ENCODE assay signal across 8 cellular contexts in genomic region chr11:119334173-119334930, GRCh38. TPM values are rescaled to one million over a fixed set of nuclear protein-coding genes. Genes with fewer than 3 reads are reported as not detected.
DNase-seq lines count a peak whose midpoint lies in the region; ATAC-seq and FAIRE-seq lines count a peak whose summit lies in the region.

Gene RNF26 (plus strand): TSS chr11:119334527. CDS start chr11:119335123, 596 bp downstream.

- H3K4me3 Mint-ChIP-seq in activated CD8-positive, alpha-beta memory T cell treated with anti-CD3 and anti-CD28 coated beads, Interleukin-2, amount 10 ng/mL, durations not matched to agents 7 days and 5 days = peak within 1 kb of the TSS; percentile 93

- peak; percentile 99 for FAIRE-seq in HTR-8/SVneo (lab: Jason Lieb, UNC)

- H3K4me1 ChIP-seq in endocrine pancreas (ENCODE audit: control insufficient read depth, insufficient read depth, low read length) = no peaks in the 10 kb centered on the region
- peaks cover 26% of the 10 kb centered on the region for H3K4me1 ChIP-seq in mesenchymal stem cell (ENCODE audit: control insufficient read depth, insufficient read depth, low read depth, low read length)

- H3K4me3 ChIP-seq in endocrine pancreas (ENCODE audit: control insufficient read depth, insufficient read depth, low read length) = peak within 1 kb of the TSS; percentile 67
- H3K4me3 ChIP-seq in mesenchymal stem cell (ENCODE audit: insufficient read depth in 1 of 2, low read depth in 1 of 2, low read length in 2 of 2) = peak within 1 kb of the TSS; percentile 83 to 94

- ATAC-seq in GM21367 (IDR thresholded peaks at IDR 0.05; ENCODE audit: unreplicated experiment) = peak; percentile 71
- ATAC-seq in activated CD8-positive, alpha-beta memory T cell treated with anti-CD3 and anti-CD28 coated beads, Interleukin-2, amount 10 ng/mL, durations not matched to agents 7 days and 5 days = peak; percentile 95

- no peak within 1 kb of the TSS for H2AFZ ChIP-seq in mesenchymal stem cell (ENCODE audit: low read depth, low read length)

- H3K4ac ChIP-seq in mesenchymal stem cell (ENCODE audit: low read depth in 1 of 2, low read length in 2 of 2) = no peak within 1 kb of the TSS

- peak within 1 kb of the TSS; percentile 54 for H4K91ac ChIP-seq in mesenchymal stem cell (ENCODE audit: low read length)

- no peak within 1 kb of the TSS for H2BK120ac ChIP-seq in mesenchymal stem cell (ENCODE audit: low read depth, low read length)

- no peaks in the 10 kb centered on the region for H3K9me3 Mint-ChIP-seq in activated CD8-positive, alpha-beta memory T cell treated with anti-CD3 and anti-CD28 coated beads, Interleukin-2, amount 10 ng/mL, durations not matched to agents 7 days and 5 days (ENCODE audit: low read depth)

- no peaks in the 10 kb centered on the region for H3K36me3 ChIP-seq in endocrine pancreas (ENCODE audit: control insufficient read depth, insufficient read depth, low read length)
- H3K36me3 ChIP-seq in mesenchymal stem cell (ENCODE audit: control insufficient read depth in 1 of 2, insufficient read depth in 2 of 2, low read depth in 1 of 2, low read length in 2 of 2) = peaks cover 15 to 17% of the 10 kb centered on the region in 2 experiments

- peak within 1 kb of the TSS; percentile 74 for H3K9ac ChIP-seq in endocrine pancreas (ENCODE audit: control insufficient read depth, insufficient read depth, low read length)
- peak within 1 kb of the TSS; percentile 93 for H3K9ac ChIP-seq in mesenchymal stem cell (ENCODE audit: low read length)

- peak within 1 kb of the TSS in 1 of 2 experiments; percentile 78 for H3K23ac ChIP-seq in mesenchymal stem cell (ENCODE audit: low read length in 2 of 2)

- CTCF ChIA-PET in activated CD8-positive, alpha-beta memory T cell treated with anti-CD3 and anti-CD28 coated beads, Interleukin-2, amount 10 ng/mL, durations not matched to agents 7 days and 5 days (lab: Charles Lee) = interaction anchor here (0.6 to 5.2 kb wide), 6 partner anchors 12 to 166 kb away, joined by 3 to 47 read pairs (median 4); partner anchors contain the start of gene NLRX1

- H3K4me2 ChIP-seq in mesenchymal stem cell (ENCODE audit: low read length, poor library complexity, severe bottlenecking) = peak within 1 kb of the TSS; percentile 84

- H4K8ac ChIP-seq in mesenchymal stem cell (ENCODE audit: low read length) = peak within 1 kb of the TSS; percentile 90

- peaks cover 30% of the 10 kb centered on the region for H3K79me1 ChIP-seq in mesenchymal stem cell (replicated peaks; ENCODE audit: low read length, poor library complexity, severe bottlenecking)

- peak; percentile 100 for DNase-seq in COLO829 (ENCODE audit: low spot score)
- DNase-seq in HTR-8/SVneo (ENCODE audit: insufficient read length, low spot score) = peak; percentile 97
- peak; percentile 97 for DNase-seq in NOMO-1 treated with dmso at 0.1 percent for 144 hours (lab: John Stamatoyannopoulos, UW; ENCODE audit: unreplicated experiment)
- DNase-seq in activated CD8-positive, alpha-beta memory T cell treated with anti-CD3 and anti-CD28 coated beads, Interleukin-2, amount 10 ng/mL, durations not matched to agents 7 days and 5 days = peak; percentile 98
- peak; percentile 99 for DNase-seq in mesenchymal stem cell
- DNase-seq in stimulated activated CD8-positive, alpha-beta memory T cell treated with anti-CD3 and anti-CD28 coated beads, Interleukin-12 subunit alpha, Interleukin-12 subunit beta, amount 100 ng/mL, for 4 hours (ENCODE audit: low read depth) = peak; percentile 81

- peaks cover 3% of the 10 kb centered on the region for H3K36me3 Mint-ChIP-seq in activated CD8-positive, alpha-beta memory T cell treated with anti-CD3 and anti-CD28 coated beads, Interleukin-2, amount 10 ng/mL, durations not matched to agents 7 days and 5 days

- H3K14ac ChIP-seq in mesenchymal stem cell (ENCODE audit: low read length in 2 of 2) = peak within 1 kb of the TSS in 1 of 2 experiments; percentile 50

- under 1% methylated on average over 52 of the region's 54 CpGs for WGBS in mesenchymal stem cell

- no peaks in the 10 kb centered on the region for H3K9me3 ChIP-seq in endocrine pancreas (ENCODE audit: control insufficient read depth, low read length)
- H3K9me3 ChIP-seq in mesenchymal stem cell (ENCODE audit: control insufficient read depth, low read length) = no peaks in the 10 kb centered on the region

- H3K4me1 Mint-ChIP-seq in activated CD8-positive, alpha-beta memory T cell treated with anti-CD3 and anti-CD28 coated beads, Interleukin-2, amount 10 ng/mL, durations not matched to agents 7 days and 5 days = peaks cover 48% of the 10 kb centered on the region

- H3K18ac ChIP-seq in mesenchymal stem cell (ENCODE audit: low read depth in 1 of 2, low read length in 2 of 2) = peak within 1 kb of the TSS; percentile 59 to 61

- H3K27me3 ChIP-seq in endocrine pancreas (ENCODE audit: control insufficient read depth, insufficient read depth, low read length) = no peaks in the 10 kb centered on the region
- H3K27me3 ChIP-seq in mesenchymal stem cell (ENCODE audit: control insufficient read depth in 1 of 2, insufficient read depth in 1 of 2, low read length in 2 of 2) = peaks cover 5 to 13% of the 10 kb centered on the region in 2 experiments

- H3K27me3 Mint-ChIP-seq in activated CD8-positive, alpha-beta memory T cell treated with anti-CD3 and anti-CD28 coated beads, Interleukin-2, amount 10 ng/mL, durations not matched to agents 7 days and 5 days = peaks cover 20% of the 10 kb centered on the region

- H2BK15ac ChIP-seq in mesenchymal stem cell (ENCODE audit: low read depth, poor library complexity, severe bottlenecking) = no peak within 1 kb of the TSS

- no peak within 1 kb of the TSS for H2AK5ac ChIP-seq in mesenchymal stem cell (ENCODE audit: low read length, severe bottlenecking)

- peak within 1 kb of the TSS in 1 of 2 experiments; percentile 12 for H2BK12ac ChIP-seq in mesenchymal stem cell (ENCODE audit: low read length in 2 of 2)

- H3K27ac Mint-ChIP-seq in activated CD8-positive, alpha-beta memory T cell treated with anti-CD3 and anti-CD28 coated beads, Interleukin-2, amount 10 ng/mL, durations not matched to agents 7 days and 5 days = peak within 1 kb of the TSS; percentile 96

- no peak within 1 kb of the TSS for H3K27ac ChIP-seq in mesenchymal stem cell (ENCODE audit: low read length, poor library complexity, severe bottlenecking)

- no peak within 1 kb of the TSS for H2BK5ac ChIP-seq in mesenchymal stem cell (ENCODE audit: low read depth, low read length, poor library complexity, severe bottlenecking)

RNA-seq across cellular contexts. Expression of gene RNF26, which starts in this region (rescaled TPM):
- total RNA-seq in activated CD8-positive, alpha-beta memory T cell treated with anti-CD3 and anti-CD28 coated beads, Interleukin-2, amount 10 ng/mL, durations not matched to agents 7 days and 5 days = 10 to 100 TPM; 38.7 to 42.1 TPM
- 30.2 TPM for polyA plus RNA-seq in mesenchymal stem cell (2013, experiment 1 of 2)
- 30.5 TPM for polyA plus RNA-seq in mesenchymal stem cell (2013, experiment 2 of 2)
